16 cellular contexts compared by ENCODE assay signal in the genomic region with DNA sequence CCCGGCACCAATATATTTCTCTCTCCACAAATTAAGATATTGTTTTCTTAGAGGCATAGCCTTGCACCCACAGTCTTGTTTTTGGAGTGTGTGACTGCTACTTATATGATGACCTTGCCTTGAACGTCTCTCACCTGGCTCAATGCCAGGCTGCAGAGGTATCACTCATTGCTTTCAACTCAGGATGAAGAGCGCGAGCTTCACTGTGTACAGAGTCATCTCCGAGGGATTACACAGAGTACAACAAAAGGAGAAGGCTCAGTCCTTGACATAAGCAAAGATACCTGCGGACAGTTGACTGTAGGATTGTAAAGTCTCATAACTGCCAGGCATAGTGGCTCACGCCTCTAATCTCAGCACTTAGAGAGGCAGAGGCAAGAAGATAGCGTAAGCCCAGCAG. TPM values are rescaled to one million over a fixed set of nuclear protein-coding genes. Genes with fewer than 3 reads are reported as not detected.
"Had no signal": no experiment of that assay in that cellular context is flagged by ENCODE, and none has a peak within 500 bp of the region (broad histone marks: within the 10 kb centered on the region; RNA-seq: fewer than 3 reads in every experiment).

No MANE protein-coding gene starts in this region.

- H3K4me3 Mint-ChIP-seq: naive thymus-derived CD4-positive, alpha-beta T cell; stimulated activated naive B cell treated with anti-CD40 and anti-IgM and Interleukin-4, amounts not matched to agents 10 μg/mL and 1 μg/mL and 100 μg/mL, for 72 hours had no signal

- H3K4me3 ChIP-seq: ascending aorta, coronary artery, pancreas had no signal

- H3K9me3 Mint-ChIP-seq: naive thymus-derived CD4-positive, alpha-beta T cell; stimulated activated naive B cell treated with anti-CD40 and anti-IgM and Interleukin-4, amounts not matched to agents 10 μg/mL and 1 μg/mL and 100 μg/mL, for 72 hours had no signal

- ATAC-seq: naive thymus-derived CD4-positive, alpha-beta T cell; stimulated activated naive B cell treated with anti-CD40 and anti-IgM and Interleukin-4, amounts not matched to agents 10 μg/mL and 1 μg/mL and 100 μg/mL, for 72 hours had no signal

- H3K27ac Mint-ChIP-seq: stimulated activated naive B cell treated with anti-CD40 and anti-IgM and Interleukin-4, amounts not matched to agents 10 μg/mL and 1 μg/mL and 100 μg/mL, for 72 hours had no signal

- H3K9me3 ChIP-seq: ascending aorta, pancreas had no signal

- H3K4me1 Mint-ChIP-seq: stimulated activated naive B cell treated with anti-CD40 and anti-IgM and Interleukin-4, amounts not matched to agents 10 μg/mL and 1 μg/mL and 100 μg/mL, for 72 hours had no signal

- H3K4me1 ChIP-seq: ascending aorta, pancreas had no signal

- H3K27me3 Mint-ChIP-seq: naive thymus-derived CD4-positive, alpha-beta T cell; stimulated activated naive B cell treated with anti-CD40 and anti-IgM and Interleukin-4, amounts not matched to agents 10 μg/mL and 1 μg/mL and 100 μg/mL, for 72 hours had no signal

- DNase-seq: activated CD4-positive, CD25-positive, alpha-beta regulatory T cell treated with anti-CD3 and anti-CD28 coated beads, Interleukin-2, amount 50 U/mL, for 72 hours; activated CD8-positive, alpha-beta memory T cell treated with anti-CD3 and anti-CD28 coated beads for 24 hours; activated CD8-positive, alpha-beta memory T cell treated with anti-CD3 and anti-CD28 coated beads, Interleukin-2, amount 50 U/mL, for 48 hours; activated effector memory CD4-positive, alpha-beta T cell treated with anti-CD3 and anti-CD28 coated beads, Interleukin-2, amount 50 U/mL, for 16 hours; activated naive CD4-positive, alpha-beta T cell treated with anti-CD3 and anti-CD28 coated beads, Interleukin-2, amount 50 U/mL, for 16 hours; activated T-cell treated with anti-CD3 and anti-CD28 coated beads, Interleukin-2, amount 50 U/mL, for 48 hours; foreskin melanocyte; mesenchymal stem cell; naive thymus-derived CD4-positive, alpha-beta T cell; pancreas; stimulated activated naive B cell treated with anti-CD40 and anti-IgM and Interleukin-4, amounts not matched to agents 10 μg/mL and 1 μg/mL and 100 μg/mL, for 72 hours; T-helper 2 cell had no signal

- H3K27ac ChIP-seq: ascending aorta, coronary artery, pancreas, VCaP had no signal

- H3K27me3 ChIP-seq: ascending aorta, pancreas had no signal

RNA-seq across cellular contexts. Expression of gene CD180, which starts 53.8 kb away (rescaled TPM):
- total RNA-seq: epithelial cell of proximal tubule had no signal
